8 cellular contexts compared by ENCODE assay signal in genomic region chr9:99105152-99106043, GRCh38. TPM values are rescaled to one million over a fixed set of nuclear protein-coding genes. Genes with fewer than 3 reads are reported as not detected.
DNase-seq lines count a peak whose midpoint lies in the region; ATAC-seq and TF ChIP-seq lines count a peak whose summit lies in the region.

No MANE protein-coding gene starts in this region.

- H3K4me3 ChIP-seq in ovary, result peak overlapping the region; percentile 66

- H3K27me3 ChIP-seq in ovary, result no peaks in the 10 kb centered on the region

- no peaks in the 10 kb centered on the region for H3K27me3 Mint-ChIP-seq in activated naive CD8-positive, alpha-beta T cell

- H3K27ac ChIP-seq in C4-2B, result peak overlapping the region; percentile 72
- H3K27ac ChIP-seq in ovary, result peak overlapping the region; percentile 53 to 78

- peaks cover 53% of the 10 kb centered on the region for H3K4me1 Mint-ChIP-seq in activated naive CD8-positive, alpha-beta T cell (ENCODE audit: low read depth)

- H3K27ac Mint-ChIP-seq in activated naive CD8-positive, alpha-beta T cell, result peak overlapping the region; percentile 73

- 0 to 1% (median 1%) methylated on average over 47 to 118 of the region's 118 CpGs for WGBS in ovary, 3 donors

- peak; percentile 26 for TF ChIP-seq CTCF in C4-2B (conservative IDR thresholded peaks at IDR 0.05)
- no peak for TF ChIP-seq CTCF in ovary (IDR thresholded peaks at IDR 0.05)

- no peaks in the 10 kb centered on the region for H3K9me3 Mint-ChIP-seq in activated naive CD8-positive, alpha-beta T cell (ENCODE audit: low read depth)

- H3K4me3 Mint-ChIP-seq in activated naive CD8-positive, alpha-beta T cell, result peak overlapping the region; percentile 88

- H3K36me3 Mint-ChIP-seq in activated naive CD8-positive, alpha-beta T cell, result peaks cover 2% of the 10 kb centered on the region

- H3K36me3 ChIP-seq in ovary, result no peaks in the 10 kb centered on the region

- peak; percentile 39 for DNase-seq in RPMI8226
- DNase-seq in Right ventricle myocardium superior, result peak; percentile 88
- peak; percentile 50 to 81 (median 76) for DNase-seq in ovary
- DNase-seq in effector CD8-positive, alpha-beta T cell (lab: John Stamatoyannopoulos, UW), result no peak

- H3K4me1 ChIP-seq in ovary (ENCODE audit: insufficient read depth), result peaks cover 3% of the 10 kb centered on the region

- peak; percentile 70 for ATAC-seq in GM19035 (IDR thresholded peaks at IDR 0.05; ENCODE audit: unreplicated experiment)
- peak; percentile 45 for ATAC-seq in HG03135 (IDR thresholded peaks at IDR 0.05; ENCODE audit: unreplicated experiment)
- ATAC-seq in Right ventricle myocardium superior (ENCODE audit: poor library complexity), result peak; percentile 70

- no peak for TF ChIP-seq EP300 in ovary (IDR thresholded peaks at IDR 0.05)

- no peaks in the 10 kb centered on the region for H3K9me3 ChIP-seq in ovary

- intact Hi-C loops in Right ventricle myocardium superior (cut with DNase I) (no loop called here), ovary (cut with DNase I) (no loop called here)

- no peak for TF ChIP-seq POLR2A in ovary (IDR thresholded peaks at IDR 0.05)

RNA-seq across cellular contexts. Expression of gene TGFBR1, which starts 0.5 kb away (rescaled TPM):
- 11.9 TPM for total RNA-seq in Right ventricle myocardium superior
- total RNA-seq in ovary, result 10 to 100 TPM; 18.6 to 55.9 (median 41.1) TPM
- 10 to 100 TPM; 12.5 to 17.6 TPM for polyA plus RNA-seq in ovary
